Comparison of ENCODE assay signal across 14 cellular contexts in the genomic region with DNA sequence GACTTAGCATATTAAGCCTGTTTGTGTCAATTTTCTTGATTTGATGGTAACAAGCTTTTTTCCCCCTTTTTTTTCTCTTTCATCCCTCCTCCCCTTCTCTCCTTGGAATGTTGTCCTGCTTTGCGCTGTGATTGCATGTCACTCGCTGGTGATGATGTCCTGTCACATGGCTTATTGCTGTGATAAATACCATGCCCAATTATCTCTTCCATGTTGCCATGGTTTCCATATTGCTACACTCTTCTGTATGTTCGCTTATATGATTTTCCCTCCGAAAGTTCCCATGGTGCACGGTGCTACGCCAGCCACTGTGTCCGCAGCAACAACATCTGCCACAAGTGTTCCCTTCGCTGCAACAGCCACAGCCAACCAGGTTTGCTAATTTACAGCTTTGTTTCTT.
"Had no signal": no experiment of that assay in that cellular context is flagged by ENCODE, and none has a peak within 500 bp of the region (broad histone marks: within the 10 kb centered on the region; RNA-seq: fewer than 3 reads in every experiment).

No MANE protein-coding gene starts in this region.

- H3K4me3 ChIP-seq: heart left ventricle, mucosa of descending colon, spleen, stomach, thoracic aorta had no signal

- DNase-seq: aorta; foreskin keratinocyte; heart left ventricle; left colon; mammary epithelial cell; mucosa of descending colon; nephron progenitor cell; spleen; stimulated activated CD4-positive, alpha-beta T cell treated with anti-CD3 and anti-CD28 coated beads, Interleukin-1b, Interleukin-23, amount 100 ng/mL, for 48 hours; stomach had no signal

- H3K9me3 Mint-ChIP-seq: activated naive CD4-positive, alpha-beta T cell treated with anti-CD3 and anti-CD28 coated beads, Interleukin-2, amount 50 U/mL, for 72 hours; activated T-helper 17 cell treated with anti-CD3 and anti-CD28 coated beads, Interleukin-2, amount 50 U/mL, for 72 hours; nephron progenitor cell had no signal

- H3K4me1 Mint-ChIP-seq: nephron progenitor cell had no signal

- ATAC-seq: activated naive CD4-positive, alpha-beta T cell treated with anti-CD3 and anti-CD28 coated beads, Interleukin-2, amount 50 U/mL, for 72 hours; activated T-helper 17 cell treated with anti-CD3 and anti-CD28 coated beads, Interleukin-2, amount 50 U/mL, for 72 hours; foreskin keratinocyte; heart left ventricle; left colon; mucosa of descending colon; sciatic nerve had no signal

- H3K27me3 ChIP-seq: foreskin keratinocyte, heart left ventricle, spleen, stomach had no signal

- H3K27me3 Mint-ChIP-seq: activated T-helper 17 cell treated with anti-CD3 and anti-CD28 coated beads, Interleukin-2, amount 50 U/mL, for 72 hours had no signal

- H3K4me3 Mint-ChIP-seq: activated T-helper 17 cell treated with anti-CD3 and anti-CD28 coated beads, Interleukin-2, amount 50 U/mL, for 72 hours; nephron progenitor cell had no signal

- H3K27ac ChIP-seq: foreskin keratinocyte, heart left ventricle, spleen, stomach, thoracic aorta had no signal

- H3K9me3 ChIP-seq: heart left ventricle, mucosa of descending colon, spleen, stomach, thoracic aorta had no signal

- H3K27ac Mint-ChIP-seq: activated T-helper 17 cell treated with anti-CD3 and anti-CD28 coated beads, Interleukin-2, amount 50 U/mL, for 72 hours; nephron progenitor cell had no signal
